Comparison of ENCODE assay signal across 8 cellular contexts in genomic region chr17:76506408-76507328, GRCh38. TPM values are rescaled to one million over a fixed set of nuclear protein-coding genes. Genes with fewer than 3 reads are reported as not detected.
DNase-seq lines count a peak whose midpoint lies in the region; ATAC-seq, FAIRE-seq and TF ChIP-seq lines count a peak whose summit lies in the region.

No MANE protein-coding gene starts in this region.

- no peak overlapping the region for H3K4me3 Mint-ChIP-seq in activated CD4-positive, alpha-beta T cell treated with anti-CD3 and anti-CD28 coated beads for 36 hours
- no peak overlapping the region for H3K4me3 Mint-ChIP-seq in central memory CD8-positive, alpha-beta T cell

- peak; percentile 98 for TF ChIP-seq CTCF in D721Med (IDR thresholded peaks at IDR 0.05; ENCODE audit: insufficient read depth, missing control alignments)

- CTCF ChIA-PET in HEK293T (lab: Yijun Ruan, JAX) = interaction anchor here (0.6 to 2.8 kb wide), 20 partner anchors 9 to 324 kb away, joined by 3 to 16 read pairs (median 4); partner anchors contain the start of gene AANAT
- CTCF ChIA-PET in activated CD4-positive, alpha-beta T cell treated with anti-CD3 and anti-CD28 coated beads for 36 hours (lab: Charles Lee) = interaction anchor here (0.6 to 3.6 kb wide), 33 partner anchors 8 to 412 kb away, joined by 3 to 26 read pairs (median 4); partner anchors contain the start of genes AANAT and UBE2O

- DNase-seq in D721Med (ENCODE audit: insufficient read length, low spot score) = peak; percentile 90
- DNase-seq in HEK293T (ENCODE audit: extremely low spot score) = peak; percentile 91
- DNase-seq in NCI-H460 (ENCODE audit: extremely low read depth, low read depth) = peak; percentile 76
- peak; percentile 92 for DNase-seq in activated CD4-positive, alpha-beta T cell treated with anti-CD3 and anti-CD28 coated beads for 36 hours
- DNase-seq in central memory CD8-positive, alpha-beta T cell (ENCODE audit: low spot score in 2 of 2) = peak; percentile 88 to 95
- DNase-seq in left lobe of liver (ENCODE audit: low spot score) = peak; percentile 82
- DNase-seq in stimulated activated CD4-positive, alpha-beta T cell treated with anti-CD3 and anti-CD28 coated beads, Interleukin-4, amount 100 ng/mL, for 48 hours (ENCODE audit: low read depth in 2 of 2) = peak; percentile 77 to 88

- H3K27ac Mint-ChIP-seq in activated CD4-positive, alpha-beta T cell treated with anti-CD3 and anti-CD28 coated beads for 36 hours = peak overlapping the region; percentile 37
- H3K27ac Mint-ChIP-seq in central memory CD8-positive, alpha-beta T cell (ENCODE audit: low read depth) = no peak overlapping the region

- FAIRE-seq in D721Med (lab: Jason Lieb, UNC) = no peak

- no peaks in the 10 kb centered on the region for H3K27me3 Mint-ChIP-seq in activated CD4-positive, alpha-beta T cell treated with anti-CD3 and anti-CD28 coated beads for 36 hours
- no peaks in the 10 kb centered on the region for H3K27me3 Mint-ChIP-seq in central memory CD8-positive, alpha-beta T cell

- intact Hi-C loops in activated CD4-positive, alpha-beta T cell treated with anti-CD3 and anti-CD28 coated beads for 36 hours (cut with DNase I, micrococcal nuclease) = loop anchor here (1.0 to 10.0 kb wide), 5 partner anchors 40 to 402 kb away; partner anchors contain the start of gene EXOC7 (in 1 of the 2)

- H3K9me3 Mint-ChIP-seq in activated CD4-positive, alpha-beta T cell treated with anti-CD3 and anti-CD28 coated beads for 36 hours (ENCODE audit: low read depth) = no peaks in the 10 kb centered on the region
- H3K9me3 Mint-ChIP-seq in central memory CD8-positive, alpha-beta T cell = no peaks in the 10 kb centered on the region

- POLR2A ChIA-PET in HEK293T (lab: Yijun Ruan, JAX) = interaction anchor here (1.0 to 2.0 kb wide), 4 partner anchors 21 to 155 kb away, joined by 3 to 13 read pairs (median 4); no protein-coding TSS in a partner anchor
- POLR2A ChIA-PET in activated CD4-positive, alpha-beta T cell treated with anti-CD3 and anti-CD28 coated beads for 36 hours (lab: Charles Lee) = interaction anchor here (1.1 kb wide), 1 partner anchor 14 kb away, joined by 3 read pairs; no protein-coding TSS in a partner anchor

- peak; percentile 89 for ATAC-seq in activated CD4-positive, alpha-beta T cell treated with anti-CD3 and anti-CD28 coated beads for 36 hours
- ATAC-seq in central memory CD8-positive, alpha-beta T cell (replicated peaks; ENCODE audit: extremely low read depth, poor library complexity, severe bottlenecking) = peak; percentile 78
- peak; percentile 92 for ATAC-seq in left lobe of liver
- ATAC-seq in GM21423 (IDR thresholded peaks at IDR 0.05; ENCODE audit: unreplicated experiment) = no peak

- no peaks in the 10 kb centered on the region for H3K36me3 Mint-ChIP-seq in activated CD4-positive, alpha-beta T cell treated with anti-CD3 and anti-CD28 coated beads for 36 hours (ENCODE audit: low read depth)
- peaks cover 1% of the 10 kb centered on the region for H3K36me3 Mint-ChIP-seq in central memory CD8-positive, alpha-beta T cell (ENCODE audit: insufficient read depth)

- H3K4me1 Mint-ChIP-seq in activated CD4-positive, alpha-beta T cell treated with anti-CD3 and anti-CD28 coated beads for 36 hours = peaks cover 12% of the 10 kb centered on the region
- H3K4me1 Mint-ChIP-seq in central memory CD8-positive, alpha-beta T cell = peaks cover 18% of the 10 kb centered on the region

TF ChIP-seq in HEK293T, 16 proteins besides CTCF, POLR2A, EP300 and RAD21:
- TF ChIP-seq SP1 (IDR thresholded peaks at IDR 0.05) = no peak
- no peak for TF ChIP-seq L3MBTL2 (conservative IDR thresholded peaks at IDR 0.05)
- no peak for TF ChIP-seq TARDBP (IDR thresholded peaks at IDR 0.05)
- no peak for TF ChIP-seq FOXK2 (IDR thresholded peaks at IDR 0.05)
- TF ChIP-seq PKNOX1 (IDR thresholded peaks at IDR 0.05) = no peak
- no peak for TF ChIP-seq SUZ12 (IDR thresholded peaks at IDR 0.05)
- TF ChIP-seq CTBP1 (IDR thresholded peaks at IDR 0.05; ENCODE audit: borderline replicate concordance) = no peak
- TF ChIP-seq LEF1 (IDR thresholded peaks at IDR 0.05; ENCODE audit: borderline replicate concordance) = no peak
- TF ChIP-seq ZNF384 (IDR thresholded peaks at IDR 0.05) = no peak
- TF ChIP-seq HDGF (IDR thresholded peaks at IDR 0.05; ENCODE audit: borderline replicate concordance) = no peak; the same call in 1 of the 2 replicates
- no peak for TF ChIP-seq ELF4 (IDR thresholded peaks at IDR 0.05)
- no peak for TF ChIP-seq FOXM1 (IDR thresholded peaks at IDR 0.05; ENCODE audit: borderline replicate concordance)
- TF ChIP-seq FOXA1 (IDR thresholded peaks at IDR 0.05) = no peak
- TF ChIP-seq ARNT (IDR thresholded peaks at IDR 0.05) = no peak
- no peak for TF ChIP-seq BHLHE40 (IDR thresholded peaks at IDR 0.05; ENCODE audit: borderline replicate concordance)
- TF ChIP-seq NFRKB (IDR thresholded peaks at IDR 0.05) = no peak

RNA-seq across cellular contexts. Expression of gene RHBDF2, which starts 5.4 kb away (rescaled TPM):
- 21.5 and 28.1 TPM in 2 replicates for total RNA-seq in NCI-H460 (2014; rRNA removed; shearing (Covaris generic))
- polyA plus RNA-seq in NCI-H460 (2014; cell fraction: nucleus; rRNA removed) = 20.2 and 27.7 TPM in 2 replicates
- 10 to 100 TPM; 23.9 to 28.4 TPM for total RNA-seq in activated CD4-positive, alpha-beta T cell treated with anti-CD3 and anti-CD28 coated beads for 36 hours
- total RNA-seq in left lobe of liver = 8.9 TPM

RNA-seq across cellular contexts. Expression of gene CYGB, which starts 30.8 kb away (rescaled TPM):
- 2.8 TPM in 2 replicates for total RNA-seq in NCI-H460 (2014; rRNA removed; shearing (Covaris generic))
- polyA plus RNA-seq in NCI-H460 (2014; cell fraction: nucleus; rRNA removed) = 5.3 and 21.1 TPM in 2 replicates
- total RNA-seq in activated CD4-positive, alpha-beta T cell treated with anti-CD3 and anti-CD28 coated beads for 36 hours = not detected
- 5.0 TPM for total RNA-seq in left lobe of liver

RNA-seq across cellular contexts. Expression of gene PRCD, which starts 33.2 kb away (rescaled TPM):
- total RNA-seq in NCI-H460 (2014; rRNA removed; shearing (Covaris generic)) = not detected in 2 replicates
- not detected in 2 replicates for polyA plus RNA-seq in NCI-H460 (2014; cell fraction: nucleus; rRNA removed)
- total RNA-seq in activated CD4-positive, alpha-beta T cell treated with anti-CD3 and anti-CD28 coated beads for 36 hours = not detected
- 0.15 TPM for total RNA-seq in left lobe of liver

RNA-seq across cellular contexts. Expression of gene AANAT, which starts 39.3 kb away (rescaled TPM):
- not detected in 2 replicates for total RNA-seq in NCI-H460 (2014; rRNA removed; shearing (Covaris generic))
- polyA plus RNA-seq in NCI-H460 (2014; cell fraction: nucleus; rRNA removed) = 0.89 TPM in 1 of 2 replicates, not detected in the other
- total RNA-seq in activated CD4-positive, alpha-beta T cell treated with anti-CD3 and anti-CD28 coated beads for 36 hours = under 1 TPM in 1 of 2 experiments, not detected in 1; 0.16 TPM
- total RNA-seq in left lobe of liver = not detected

RNA-seq across cellular contexts. Expression of gene UBE2O, which starts 53.7 kb away (rescaled TPM):
- 15.8 and 21.0 TPM in 2 replicates for total RNA-seq in NCI-H460 (2014; rRNA removed; shearing (Covaris generic))
- polyA plus RNA-seq in NCI-H460 (2014; cell fraction: nucleus; rRNA removed) = 38.7 and 43.3 TPM in 2 replicates
- 10 to 100 TPM; 28.1 to 30.7 TPM for total RNA-seq in activated CD4-positive, alpha-beta T cell treated with anti-CD3 and anti-CD28 coated beads for 36 hours
- 9.8 TPM for total RNA-seq in left lobe of liver
